8 cellular contexts compared by ENCODE assay signal in genomic region chr5:891117-891836, GRCh38. TPM values are rescaled to one million over a fixed set of nuclear protein-coding genes. Genes with fewer than 3 reads are reported as not detected.
DNase-seq lines count a peak whose midpoint lies in the region; ATAC-seq, FAIRE-seq and TF ChIP-seq lines count a peak whose summit lies in the region.

No MANE protein-coding gene starts in this region.

- peaks cover 24% of the 10 kb centered on the region for H3K4me1 Mint-ChIP-seq in CD8-positive, alpha-beta T cell (ENCODE audit: low read depth)
- peaks cover 11% of the 10 kb centered on the region for H3K4me1 Mint-ChIP-seq in MCF 10A (ENCODE audit: insufficient read depth, unreplicated experiment)

- peaks cover 33% of the 10 kb centered on the region for H3K36me3 ChIP-seq in CD8-positive, alpha-beta T cell (ENCODE audit: insufficient read depth, low read length)
- peaks cover 3% of the 10 kb centered on the region for H3K36me3 ChIP-seq in mucosa of descending colon (ENCODE audit: low read depth)

- peaks cover 17% of the 10 kb centered on the region for H3K4me1 ChIP-seq in CD8-positive, alpha-beta T cell (ENCODE audit: insufficient read depth, low read length)
- peaks cover 16% of the 10 kb centered on the region for H3K4me1 ChIP-seq in mucosa of descending colon (ENCODE audit: low read depth)

- H3K4me3 Mint-ChIP-seq in CD8-positive, alpha-beta T cell = peak overlapping the region; percentile 85
- peak overlapping the region; percentile 82 for H3K4me3 Mint-ChIP-seq in MCF 10A (ENCODE audit: unreplicated experiment)

- FAIRE-seq in frontal cortex (lab: Jason Lieb, UNC) = no peak

- no TSS peak for BruUV-seq in MCF 10A (replicated peaks; lab: Mats Ljungman, UMichigan)

- H3K27ac Mint-ChIP-seq in CD8-positive, alpha-beta T cell = peak overlapping the region; percentile 91
- H3K27ac Mint-ChIP-seq in MCF 10A (ENCODE audit: low read depth, unreplicated experiment) = peak overlapping the region; percentile 88

- POLR2A ChIA-PET in CD8-positive, alpha-beta T cell (lab: Charles Lee) = interaction anchor here (0.8 to 1.6 kb wide), 2 partner anchors 8 to 10 kb away, joined by 3 to 4 read pairs; no protein-coding TSS in a partner anchor
- POLR2A ChIA-PET in MCF 10A (lab: Yijun Ruan, JAX) = interaction anchor here (0.7 to 2.5 kb wide), 7 partner anchors 11 to 620 kb away, joined by 3 to 13 read pairs (median 5); partner anchors contain the start of gene PDCD6

- CTCF ChIA-PET in CD8-positive, alpha-beta T cell (lab: Charles Lee) = interaction anchor here (1.1 to 3.8 kb wide), 4 partner anchors 11 to 250 kb away, joined by 3 to 15 read pairs (median 5); no protein-coding TSS in a partner anchor
- CTCF ChIA-PET in MCF 10A (lab: Yijun Ruan, JAX) = interaction anchor here (0.6 to 6.0 kb wide), 4 partner anchors 11 to 1192 kb away, joined by 3 to 42 read pairs (median 3); no protein-coding TSS in a partner anchor

- H3K27ac ChIP-seq in CD8-positive, alpha-beta T cell (ENCODE audit: low read depth, low read length) = no peak overlapping the region

- H3K27me3 Mint-ChIP-seq in CD8-positive, alpha-beta T cell (ENCODE audit: low read depth) = no peaks in the 10 kb centered on the region
- no peaks in the 10 kb centered on the region for H3K27me3 Mint-ChIP-seq in MCF 10A (ENCODE audit: insufficient read depth, unreplicated experiment)

- intact Hi-C loops in CD8-positive, alpha-beta T cell (cut with DNase I, micrococcal nuclease) = loop anchor here (5.0 to 10.0 kb wide), 2 partner anchors 416 to 911 kb away; partner anchors contain the start of gene NDUFS6 (in 2 of the 2)
- intact Hi-C loops in MCF 10A (cut with micrococcal nuclease) = no loop called here
- intact Hi-C loops in mucosa of descending colon (cut with DNase I, micrococcal nuclease) = no loop called here

- peaks cover 57% of the 10 kb centered on the region for H3K36me3 Mint-ChIP-seq in CD8-positive, alpha-beta T cell
- H3K36me3 Mint-ChIP-seq in MCF 10A (ENCODE audit: insufficient read depth, unreplicated experiment) = peaks cover 45% of the 10 kb centered on the region

- no peaks in the 10 kb centered on the region for H3K9me3 ChIP-seq in CD8-positive, alpha-beta T cell (ENCODE audit: low read length)
- H3K9me3 ChIP-seq in mucosa of descending colon = no peaks in the 10 kb centered on the region

- H3K9me3 Mint-ChIP-seq in CD8-positive, alpha-beta T cell = no peaks in the 10 kb centered on the region
- no peaks in the 10 kb centered on the region for H3K9me3 Mint-ChIP-seq in MCF 10A (ENCODE audit: unreplicated experiment)

- H3K27me3 ChIP-seq in CD8-positive, alpha-beta T cell (ENCODE audit: insufficient read depth, low read length) = no peaks in the 10 kb centered on the region

- no peak for ATAC-seq in CD8-positive, alpha-beta T cell
- ATAC-seq in mucosa of descending colon = peak; percentile 49
- ATAC-seq in HG03196 (IDR thresholded peaks at IDR 0.05; ENCODE audit: unreplicated experiment) = no peak

- TF ChIP-seq CTCF in CD8-positive, alpha-beta T cell (IDR thresholded peaks at IDR 0.05) = no peak
- TF ChIP-seq CTCF in MCF 10A (IDR thresholded peaks at IDR 0.05; ENCODE audit: unreplicated experiment) (no peak), mucosa of descending colon (IDR thresholded peaks at IDR 0.05) (no peak)

- H3K4me3 ChIP-seq in CD8-positive, alpha-beta T cell (ENCODE audit: low read depth, low read length) = peak overlapping the region; percentile 85
- H3K4me3 ChIP-seq in mucosa of descending colon = no peak overlapping the region

- DNase-seq in CD8-positive, alpha-beta T cell = no peak
- DNase-seq in MV-4-11 (lab: John Stamatoyannopoulos, UW) (peak; percentile 63), MCF 10A (ENCODE audit: unreplicated experiment) (peak; percentile 84), mucosa of descending colon (peak in 1 of 3 donors; percentile 42), frontal cortex (ENCODE audit: low spot score in 2 of 2) (no peak), NCI-H510A (lab: John Stamatoyannopoulos, UW) (no peak)
- no peak for DNase-seq in stimulated activated CD4-positive, alpha-beta T cell treated with anti-CD3 and anti-CD28 coated beads, Interleukin-2, amount 100 ng/mL, for 24 hours

RNA-seq across cellular contexts. Expression of gene BRD9, which starts 1.3 kb away (rescaled TPM):
- total RNA-seq in CD8-positive, alpha-beta T cell = 100 to 1,000 TPM in 1 of 2 experiments, 10 to 100 TPM in 1; 99.8 to 108 TPM
- total RNA-seq in MCF 10A (2022) (44.9 and 48.9 TPM in 2 replicates), mucosa of descending colon (10 to 100 TPM; 30.8 to 46.5 (median 36.7) TPM), frontal cortex (43.2 TPM)

RNA-seq across cellular contexts. Expression of gene TRIP13, which starts 1.4 kb away (rescaled TPM):
- under 1 TPM; 0.33 to 0.76 TPM for total RNA-seq in CD8-positive, alpha-beta T cell
- 13.7 and 21.4 TPM in 2 replicates for total RNA-seq in MCF 10A (2022)
- total RNA-seq in mucosa of descending colon = 1 to 10 TPM; 1.4 to 7.1 (median 2.1) TPM
- total RNA-seq in frontal cortex = 8.2 TPM

RNA-seq across cellular contexts. Expression of gene ZDHHC11, which starts 40.5 kb away (rescaled TPM):
- total RNA-seq in CD8-positive, alpha-beta T cell = 10 to 100 TPM in 1 of 2 experiments, 1 to 10 TPM in 1; 9.4 to 10.7 TPM
- total RNA-seq in MCF 10A (2022) (2.0 and 7.0 TPM in 2 replicates), mucosa of descending colon (10 to 100 TPM in 1 of 3 donors, 1 to 10 TPM in 2; 4.6 to 11.1 (median 7.0) TPM), frontal cortex (5.7 TPM)

Comparison
In these comparisons a context has a peak if more than half of its experiments do, and no peak if none do; other contexts are left out.
1. DNase-seq: peak in MV-4-11 (single experiment) and MCF 10A (single experiment); none in CD8-positive, alpha-beta T cell (0 of 7), frontal cortex (0 of 2), NCI-H510A (single experiment) and stimulated activated CD4-positive, alpha-beta T cell treated with anti-CD3 and anti-CD28 coated beads, Interleukin-2, amount 100 ng/mL, for 24 hours (0 of 2).
2. intact Hi-C loops: an anchor here in CD8-positive, alpha-beta T cell (5.0 to 10.0 kb wide); none called in MCF 10A and mucosa of descending colon.